19 cellular contexts compared by ENCODE assay signal in the genomic region with DNA sequence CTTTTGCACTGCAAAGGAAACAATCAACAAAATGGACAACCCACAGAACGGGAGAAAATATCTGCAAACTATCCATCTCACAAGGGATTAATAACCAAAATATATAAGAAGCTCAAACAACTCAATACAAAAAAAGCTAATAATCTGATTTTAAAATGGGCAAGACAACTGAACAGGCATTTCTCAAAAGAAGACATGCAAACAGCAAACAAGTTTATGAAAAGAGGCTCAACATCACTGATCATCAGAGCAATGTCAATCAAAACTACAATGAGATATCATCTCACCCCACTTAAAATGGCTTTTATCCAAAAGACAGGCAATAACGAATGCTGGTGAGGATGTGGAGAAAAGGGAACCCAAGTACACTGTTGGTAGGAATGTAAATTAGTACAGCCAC.
"Had no signal": no experiment of that assay in that cellular context is flagged by ENCODE, and none has a peak within 500 bp of the region (broad histone marks: within the 10 kb centered on the region; RNA-seq: fewer than 3 reads in every experiment).

No MANE protein-coding gene starts in this region.

- H3K4me3 Mint-ChIP-seq: naive B cell; stimulated activated memory B cell treated with anti-CD40 and anti-IgM and Interleukin-4, amounts not matched to agents 10 μg/mL and 1 μg/mL and 100 μg/mL, for 72 hours; stimulated activated naive CD8-positive, alpha-beta T cell treated with anti-CD3 and anti-CD28 coated beads, Interleukin-15, Interleukin-2, amounts not matched to agents 100 ng/mL and 50 ng/mL, for 24 hours had no signal

- H3K9me3 ChIP-seq: neutrophil, right lobe of liver, tibial artery had no signal

- DNase-seq: dorsolateral prefrontal cortex; effector CD8-positive, alpha-beta T cell; heart left ventricle; hypothalamus; kidney glomerular epithelial cell; mesendoderm; naive B cell; psoas muscle; retina; right lobe of liver; stimulated activated CD4-positive, alpha-beta T cell treated with anti-CD3 and anti-CD28 coated beads, Interleukin-4, amount 100 ng/mL, for 1 hour; stimulated activated CD8-positive, alpha-beta memory T cell treated with anti-CD3 and anti-CD28 coated beads, Interleukin-4, amount 100 ng/mL, for 48 hours; tibial artery; upper lobe of left lung; uterus had no signal

- H3K4me1 ChIP-seq: heart left ventricle, psoas muscle, right lobe of liver, tibial artery, upper lobe of left lung, uterus had no signal

- H3K4me3 ChIP-seq: dorsolateral prefrontal cortex, heart left ventricle, psoas muscle, right lobe of liver, tibial artery, upper lobe of left lung, uterus had no signal

- H3K4me1 Mint-ChIP-seq: stimulated activated memory B cell treated with anti-CD40 and anti-IgM and Interleukin-4, amounts not matched to agents 10 μg/mL and 1 μg/mL and 100 μg/mL, for 72 hours had no signal

- H3K27me3 Mint-ChIP-seq: naive B cell; stimulated activated memory B cell treated with anti-CD40 and anti-IgM and Interleukin-4, amounts not matched to agents 10 μg/mL and 1 μg/mL and 100 μg/mL, for 72 hours; stimulated activated naive CD8-positive, alpha-beta T cell treated with anti-CD3 and anti-CD28 coated beads, Interleukin-15, Interleukin-2, amounts not matched to agents 100 ng/mL and 50 ng/mL, for 24 hours had no signal

- H3K36me3 ChIP-seq: uterus had no signal

- H3K9me3 Mint-ChIP-seq: stimulated activated memory B cell treated with anti-CD40 and anti-IgM and Interleukin-4, amounts not matched to agents 10 μg/mL and 1 μg/mL and 100 μg/mL, for 72 hours; stimulated activated naive CD8-positive, alpha-beta T cell treated with anti-CD3 and anti-CD28 coated beads, Interleukin-15, Interleukin-2, amounts not matched to agents 100 ng/mL and 50 ng/mL, for 24 hours had no signal

- ATAC-seq: esophagus mucosa; heart left ventricle; psoas muscle; right lobe of liver; stimulated activated memory B cell treated with anti-CD40 and anti-IgM and Interleukin-4, amounts not matched to agents 10 μg/mL and 1 μg/mL and 100 μg/mL, for 72 hours had no signal

- H3K27ac ChIP-seq: dorsolateral prefrontal cortex, heart left ventricle, neutrophil, psoas muscle, right lobe of liver, tibial artery, upper lobe of left lung, uterus had no signal

- H3K27me3 ChIP-seq: dorsolateral prefrontal cortex, heart left ventricle, neutrophil, right lobe of liver, tibial artery, upper lobe of left lung, uterus had no signal

- H3K27ac Mint-ChIP-seq: stimulated activated memory B cell treated with anti-CD40 and anti-IgM and Interleukin-4, amounts not matched to agents 10 μg/mL and 1 μg/mL and 100 μg/mL, for 72 hours had no signal
